ENCODE assay signal across 28 cellular contexts in the genomic region with DNA sequence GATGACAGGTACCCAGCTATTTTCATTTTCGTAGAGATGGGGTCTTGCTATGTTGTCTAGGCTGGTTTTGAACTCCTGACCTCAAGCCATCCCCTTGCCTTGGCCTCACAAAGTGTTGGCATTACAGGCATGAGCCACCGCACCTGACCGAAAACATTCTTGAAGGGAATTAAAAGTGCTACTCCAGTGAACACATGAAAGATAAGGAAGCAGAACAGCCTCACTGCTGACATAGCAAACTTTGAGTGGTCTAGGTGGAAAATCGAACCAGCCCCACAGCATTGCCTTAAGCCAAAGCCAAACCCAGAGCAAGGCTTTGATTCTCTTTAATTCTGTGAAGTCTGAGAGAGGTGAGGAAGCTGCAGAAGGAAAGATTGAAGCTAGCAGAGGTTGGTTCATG.
A peak's percentile ranks its signal among the peaks of the same experiment; 100 is the strongest.
DNase-seq lines count a peak whose midpoint lies in the region; ATAC-seq and TF ChIP-seq lines count a peak whose summit lies in the region.
"Had no signal": no experiment of that assay in that cellular context is flagged by ENCODE, and none has a peak within 500 bp of the region (broad histone marks: within the 10 kb centered on the region; RNA-seq: fewer than 3 reads in every experiment).

No MANE protein-coding gene starts in this region.

- H3K36me3 ChIP-seq in CD8-positive, alpha-beta memory T cell (ENCODE audit: insufficient read depth, low read length), result no peaks in the 10 kb centered on the region
- H3K36me3 ChIP-seq: HAP-1, thoracic aorta, WERI-Rb-1 had no signal

- intact Hi-C loops in left ventricle myocardium superior (cut with micrococcal nuclease), result no loop called here

- no peak for TF ChIP-seq CTCF in neural crest cell (conservative IDR thresholded peaks at IDR 0.05)

- no peaks in the 10 kb centered on the region for H3K9me3 ChIP-seq in CD8-positive, alpha-beta memory T cell (ENCODE audit: low read length)
- H3K9me3 ChIP-seq: Caco-2, HAP-1, thoracic aorta had no signal

- no peak overlapping the region for H3K4me3 ChIP-seq in CD8-positive, alpha-beta memory T cell (ENCODE audit: low read length)
- H3K4me3 ChIP-seq: HAP-1 had no signal

- no peaks in the 10 kb centered on the region for H3K9me3 Mint-ChIP-seq in activated T-cell treated with anti-CD3 and anti-CD28 coated beads, Interleukin-2, amount 50 U/mL, for 4 hours
- H3K9me3 Mint-ChIP-seq in CD8-positive, alpha-beta memory T cell, result peaks cover 0 to 2% (median 0%) of the 10 kb centered on the region in 5 donors
- no peaks in the 10 kb centered on the region for H3K9me3 Mint-ChIP-seq in effector memory CD8-positive, alpha-beta T cell
- H3K9me3 Mint-ChIP-seq in neural crest cell, result peaks cover 14% of the 10 kb centered on the region
- H3K9me3 Mint-ChIP-seq: activated T-helper 17 cell treated with anti-CD3 and anti-CD28 coated beads, Interleukin-2, amount 50 U/mL, for 72 hours had no signal

- no peaks in the 10 kb centered on the region for H3K27me3 Mint-ChIP-seq in activated T-cell treated with anti-CD3 and anti-CD28 coated beads, Interleukin-2, amount 50 U/mL, for 4 hours (ENCODE audit: low read depth)
- H3K27me3 Mint-ChIP-seq in CD8-positive, alpha-beta memory T cell, result no peaks in the 10 kb centered on the region
- H3K27me3 Mint-ChIP-seq in effector memory CD8-positive, alpha-beta T cell, result no peaks in the 10 kb centered on the region
- no peaks in the 10 kb centered on the region for H3K27me3 Mint-ChIP-seq in neural crest cell (ENCODE audit: low read depth)
- H3K27me3 Mint-ChIP-seq: activated T-helper 17 cell treated with anti-CD3 and anti-CD28 coated beads, Interleukin-2, amount 50 U/mL, for 72 hours had no signal

- peaks cover 5% of the 10 kb centered on the region for H3K36me3 Mint-ChIP-seq in activated T-cell treated with anti-CD3 and anti-CD28 coated beads, Interleukin-2, amount 50 U/mL, for 4 hours (ENCODE audit: insufficient read depth)
- peaks cover 2 to 7% (median 5%) of the 10 kb centered on the region in 3 donors for H3K36me3 Mint-ChIP-seq in CD8-positive, alpha-beta memory T cell
- H3K36me3 Mint-ChIP-seq in effector memory CD8-positive, alpha-beta T cell (ENCODE audit: insufficient read depth), result peaks cover 8% of the 10 kb centered on the region
- peaks cover 13% of the 10 kb centered on the region for H3K36me3 Mint-ChIP-seq in neural crest cell (ENCODE audit: low read depth)

- POLR2A ChIA-PET in CD8-positive, alpha-beta memory T cell (lab: Charles Lee), result no interaction called here

- CTCF ChIA-PET in CD8-positive, alpha-beta memory T cell (lab: Charles Lee), result no interaction called here

- no peak overlapping the region for H3K27ac ChIP-seq in CD8-positive, alpha-beta memory T cell (ENCODE audit: low read depth, low read length)
- H3K27ac ChIP-seq: thoracic aorta, WERI-Rb-1 had no signal

- H3K4me1 Mint-ChIP-seq in activated T-cell treated with anti-CD3 and anti-CD28 coated beads, Interleukin-2, amount 50 U/mL, for 4 hours (ENCODE audit: low read depth), result peaks cover 55% of the 10 kb centered on the region
- peaks cover 65 to 89% (median 73%) of the 10 kb centered on the region in 3 donors for H3K4me1 Mint-ChIP-seq in CD8-positive, alpha-beta memory T cell
- H3K4me1 Mint-ChIP-seq in effector memory CD8-positive, alpha-beta T cell (ENCODE audit: low read depth in 2 of 2), result peaks cover 35 to 44% of the 10 kb centered on the region in 2 donors
- peaks cover 23% of the 10 kb centered on the region for H3K4me1 Mint-ChIP-seq in neural crest cell

- H3K4me1 ChIP-seq in CD8-positive, alpha-beta memory T cell (ENCODE audit: insufficient read depth, low read length), result peaks cover 29% of the 10 kb centered on the region

- H3K27ac Mint-ChIP-seq in CD8-positive, alpha-beta memory T cell, result peak overlapping the region in 3 of 8 donors; percentile 3 to 59 (median 20)
- H3K27ac Mint-ChIP-seq in effector memory CD8-positive, alpha-beta T cell, result peak overlapping the region in 1 of 2 donors; percentile 27
- no peak overlapping the region for H3K27ac Mint-ChIP-seq in neural crest cell (ENCODE audit: unreplicated experiment)
- H3K27ac Mint-ChIP-seq: activated T-helper 17 cell treated with anti-CD3 and anti-CD28 coated beads, Interleukin-2, amount 50 U/mL, for 72 hours had no signal

- no peak for ATAC-seq in activated T-cell treated with anti-CD3 and anti-CD28 coated beads, Interleukin-2, amount 50 U/mL, for 4 hours
- ATAC-seq in effector memory CD8-positive, alpha-beta T cell (replicated peaks), result no peak
- ATAC-seq in left ventricle myocardium superior, result no peak
- no peak for ATAC-seq in HG03521 (IDR thresholded peaks at IDR 0.05; ENCODE audit: unreplicated experiment)
- ATAC-seq: Panc1 had no signal

- no peaks in the 10 kb centered on the region for H3K27me3 ChIP-seq in CD8-positive, alpha-beta memory T cell (ENCODE audit: insufficient read depth, low read length, poor library complexity, severe bottlenecking)
- H3K27me3 ChIP-seq: dorsolateral prefrontal cortex had no signal

- DNase-seq in activated T-cell treated with anti-CD3 and anti-CD28 coated beads, Interleukin-2, amount 50 U/mL, for 4 hours, result no peak
- no peak for DNase-seq in activated T-cell treated with anti-CD3 and anti-CD28 coated beads, Interleukin-2, amount 50 U/mL, for 1 hour
- DNase-seq in CD8-positive, alpha-beta memory T cell, result no peak
- no peak for DNase-seq in effector memory CD8-positive, alpha-beta T cell
- DNase-seq in neural crest cell (ENCODE audit: low read depth, low spot score) (no peak), left ventricle myocardium superior (no peak), hepatic stellate cell (ENCODE audit: low spot score) (no peak)
- DNase-seq: activated CD8-positive, alpha-beta memory T cell treated with anti-CD3 and anti-CD28 coated beads, Interleukin-2, amount 50 U/mL, for 4 hours; Caco-2; central memory CD4-positive, alpha-beta T cell; DND-41; glutamatergic neuron; mammary epithelial cell; NCI-H1417; NCI-H2081; NCI-H2227 treated with DMSO at 0.1 percent for 48 hours; NCI-H69; occipital lobe; SHP77; stimulated activated naive CD4-positive, alpha-beta T cell treated with Interleukin-2 at 50 U/mL for 16 hours; T-helper 9 cell; WERI-Rb-1 had no signal

- peak overlapping the region; percentile 21 for H3K4me3 Mint-ChIP-seq in activated T-cell treated with anti-CD3 and anti-CD28 coated beads, Interleukin-2, amount 50 U/mL, for 4 hours
- peak overlapping the region in 6 of 7 donors; percentile 12 to 66 (median 22) for H3K4me3 Mint-ChIP-seq in CD8-positive, alpha-beta memory T cell
- H3K4me3 Mint-ChIP-seq in effector memory CD8-positive, alpha-beta T cell, result peak overlapping the region; percentile 44 to 56
- H3K4me3 Mint-ChIP-seq in neural crest cell, result peak overlapping the region; percentile 46
- H3K4me3 Mint-ChIP-seq: activated T-helper 17 cell treated with anti-CD3 and anti-CD28 coated beads, Interleukin-2, amount 50 U/mL, for 72 hours had no signal
